8 cellular contexts compared by ENCODE assay signal in genomic region chr1:10152709-10153284, GRCh38. TPM values are rescaled to one million over a fixed set of nuclear protein-coding genes. Genes with fewer than 3 reads are reported as not detected.
A peak's percentile ranks its signal among the peaks of the same experiment; 100 is the strongest.
DNase-seq lines count a peak whose midpoint lies in the region; ATAC-seq and TF ChIP-seq lines count a peak whose summit lies in the region.

No MANE protein-coding gene starts in this region.

- no peaks in the 10 kb centered on the region for H4K20me1 ChIP-seq in HCT116 (ENCODE audit: insufficient read depth)

- peak; percentile 60 to 87 (median 75); a peak in 5 of 6 replicates for TF ChIP-seq CTCF in HCT116 (IDR thresholded peaks at IDR 0.05 in 2 of 3, conservative IDR thresholded peaks at IDR 0.05 in 1 of 3; ENCODE audit: borderline replicate concordance in 1 of 3, insufficient read depth in 1 of 3, low read depth in 2 of 3, low read length in 2 of 3)
- peak; percentile 89 for TF ChIP-seq CTCF in brain microvascular endothelial cell (IDR thresholded peaks at IDR 0.05; ENCODE audit: low read depth, low read length, missing control alignments)

- no peak overlapping the region for H3K9ac ChIP-seq in HCT116 (ENCODE audit: low read length)

- DNase-seq in C1 segment of cervical spinal cord (lab: John Stamatoyannopoulos, UW) (peak in 12 of 14 donors; percentile 38 to 82 (median 68)), HCT116 (ENCODE audit: low read depth, low spot score) (peak; percentile 16), RPMI7951 (ENCODE audit: low read depth) (peak; percentile 50), brain microvascular endothelial cell (peak; percentile 46), iris pigment epithelial cell (ENCODE audit: low read depth) (peak; percentile 53)
- peak; percentile 31 to 54 for DNase-seq in stimulated activated CD4-positive, alpha-beta T cell treated with anti-CD3 and anti-CD28 coated beads, Interleukin-2, amount 100 ng/mL, for 48 hours

- H3K4me3 ChIP-seq in HCT116 (replicated peaks in 1 of 2; ENCODE audit: low read depth in 1 of 2, low read length in 2 of 2) (no peak overlapping the region), brain microvascular endothelial cell (ENCODE audit: low read depth, low read length) (no peak overlapping the region)

- H3K36me3 ChIP-seq in HCT116 (ENCODE audit: control insufficient read depth in 1 of 2, insufficient read depth in 2 of 2, low read length in 2 of 2) (peaks cover 0 to 5% of the 10 kb centered on the region in 2 experiments; a peak in 1 of 4 replicates), brain microvascular endothelial cell (replicated peaks) (peaks cover 14% of the 10 kb centered on the region)

- ATAC-seq in HCT116: peak; percentile 81
- ATAC-seq in GM19455 (IDR thresholded peaks at IDR 0.05; ENCODE audit: unreplicated experiment): no peak
- no peak for ATAC-seq in HG03439 (IDR thresholded peaks at IDR 0.05; ENCODE audit: unreplicated experiment)

- H3K4me1 ChIP-seq in HCT116 (ENCODE audit: control insufficient read depth in 1 of 2, insufficient read depth in 2 of 2, low read length in 2 of 2): no peaks in the 10 kb centered on the region

- no peak overlapping the region for H3K4me2 ChIP-seq in HCT116 (ENCODE audit: low read length)

- no peak overlapping the region for H2AFZ ChIP-seq in HCT116 (ENCODE audit: low read depth, low read length, poor library complexity, severe bottlenecking)

- H3K27me3 ChIP-seq in HCT116 (ENCODE audit: insufficient read depth, low read length): no peaks in the 10 kb centered on the region
- H3K27me3 ChIP-seq in brain microvascular endothelial cell (replicated peaks): no peaks in the 10 kb centered on the region

- no TSS peak for BruUV-seq in HCT116 (replicated peaks; lab: Mats Ljungman, UMichigan)

- CTCF ChIA-PET in HCT116 (lab: Charles Lee): interaction anchor here (0.6 to 1.9 kb wide), 5 partner anchors 57 to 431 kb away, joined by 3 to 8 read pairs (median 5); partner anchors contain the start of genes KIF1B, LZIC and NMNAT1

- POLR2A ChIA-PET in HCT116 (lab: Charles Lee): no interaction called here

- peak; percentile 82 for TF ChIP-seq RAD21 in HCT116 (IDR thresholded peaks at IDR 0.05; ENCODE audit: low read depth)

- RAD21 ChIA-PET in HCT116 (lab: Charles Lee; ENCODE audit: low non-redundant PET in 1 of 2, low total read pairs in 2 of 2, uncharacterized antibody in 2 of 2, unreplicated experiment in 2 of 2): interaction anchor here in 1 of 2 experiments (0.7 to 1.1 kb wide), 2 partner anchors 203 to 275 kb away, joined by 4 to 6 read pairs; no protein-coding TSS in a partner anchor

- no peaks in the 10 kb centered on the region for H3K9me2 ChIP-seq in HCT116 (ENCODE audit: insufficient read depth)

- no peak overlapping the region for H3K27ac ChIP-seq in HCT116 (ENCODE audit: low read depth, low read length)
- no peak overlapping the region for H3K27ac ChIP-seq in brain microvascular endothelial cell

- in situ Hi-C loops in brain microvascular endothelial cell (cut with HindIII; ENCODE audit: low pct_ligation_motif_present, low sequenced_read_pairs): no loop called here

- H3K9me3 ChIP-seq in HCT116 (ENCODE audit: control insufficient read depth in 1 of 2, insufficient read depth in 1 of 2, low read depth in 1 of 2, low read length in 2 of 2): no peaks in the 10 kb centered on the region

- TF ChIP-seq POLR2A in HCT116 (IDR thresholded peaks at IDR 0.05; ENCODE audit: borderline replicate concordance, extremely low read depth, insufficient read depth, insufficient read length): no peak

- intact Hi-C loops in HCT116 (cut with micrococcal nuclease): loop anchor here (2.0 kb wide), 2 partner anchors 202 to 278 kb away; no protein-coding TSS in a partner anchor

- no peaks in the 10 kb centered on the region for H3K79me2 ChIP-seq in HCT116 (ENCODE audit: insufficient read depth, low read length)

TF ChIP-seq in HCT116, 20 proteins besides CTCF, POLR2A, EP300 and RAD21:
- TF ChIP-seq CBX3 (IDR thresholded peaks at IDR 0.05; ENCODE audit: low read depth): 0 out of 2 replicates have a peak, but pooled peaks have one; percentile 16
- TF ChIP-seq EGR1 (IDR thresholded peaks at IDR 0.05; ENCODE audit: low read depth): no peak

RNA-seq across cellular contexts. Expression of gene KIF1B, which starts 57.6 kb away (rescaled TPM):
- 28.1 TPM for total RNA-seq in HCT116 (2021; ENCODE audit: unreplicated experiment)
- polyA plus RNA-seq in HCT116 (2012): 10.5 and 11.9 TPM in 2 replicates
- 11.9 and 12.5 TPM in 2 replicates for total RNA-seq in RPMI7951 (2014; rRNA removed; shearing (Covaris generic))

Comparison
In these comparisons a context has a peak if more than half of its experiments do, and no peak if none do; other contexts are left out.
1. DNase-seq: peak in every context shown above with its lines; median percentile 68 in C1 segment of cervical spinal cord; 53 in iris pigment epithelial cell; 50 in RPMI7951; 46 in brain microvascular endothelial cell; 42 in stimulated activated CD4-positive, alpha-beta T cell treated with anti-CD3 and anti-CD28 coated beads, Interleukin-2, amount 100 ng/mL, for 48 hours; 16 in HCT116.